In genomic region chr6:117840541-117840983, GRCh38 we compare ENCODE assay signal across 8 cellular contexts.
DNase-seq lines count a peak whose midpoint lies in the region; FAIRE-seq and TF ChIP-seq lines count a peak whose summit lies in the region.

No MANE protein-coding gene starts in this region.

- no peaks in the 10 kb centered on the region for H3K9me3 Mint-ChIP-seq in MCF 10A (ENCODE audit: unreplicated experiment)

- H3K4me3 Mint-ChIP-seq in MCF 10A (ENCODE audit: unreplicated experiment): no peak overlapping the region

- H3K36me3 ChIP-seq in breast epithelium (no peaks in the 10 kb centered on the region), kidney (ENCODE audit: control insufficient read depth in 1 of 2, insufficient read depth in 2 of 2, low read length in 2 of 2) (no peaks in the 10 kb centered on the region)

- BruUV-seq in MCF 10A (replicated peaks; lab: Mats Ljungman, UMichigan): no TSS peak

- intact Hi-C loops in MCF 10A (cut with micrococcal nuclease) (loop anchor here (1.0 to 10.0 kb wide), 7 partner anchors 137 to 934 kb away; no protein-coding TSS in a partner anchor), breast epithelium (cut with DNase I; ENCODE audit: low total_unique reads) (no loop called here), kidney (cut with DNase I) (no loop called here)

- POLR2A ChIA-PET in MCF 10A (lab: Yijun Ruan, JAX): interaction anchor here (0.6 kb wide), 1 partner anchor 419 kb away, joined by 3 read pairs; no protein-coding TSS in a partner anchor

- TF ChIP-seq POLR2A in breast epithelium (IDR thresholded peaks at IDR 0.05): no peak
- no peak for TF ChIP-seq POLR2A in H54 (IDR thresholded peaks at IDR 0.05; ENCODE audit: low read depth, low read length)

- CTCF ChIA-PET in MCF 10A (lab: Yijun Ruan, JAX): interaction anchor here (0.6 to 2.6 kb wide), 21 partner anchors 10 to 960 kb away, joined by 3 to 22 read pairs (median 4); partner anchors contain the start of gene PLN

- no peaks in the 10 kb centered on the region for H3K27me3 ChIP-seq in breast epithelium

- no peak overlapping the region for H3K27ac ChIP-seq in breast epithelium
- H3K27ac ChIP-seq in kidney (ENCODE audit: low read depth in 2 of 2, low read length in 2 of 2): no peak overlapping the region

- H3K27me3 Mint-ChIP-seq in MCF 10A (ENCODE audit: insufficient read depth, unreplicated experiment): peaks cover 73% of the 10 kb centered on the region

- H3K4me3 ChIP-seq in breast epithelium (no peak overlapping the region), cardiac fibroblast (replicated peaks in 1 of 2; ENCODE audit: low read depth in 2 of 2, low read length in 2 of 2) (no peak overlapping the region), retinal pigment epithelial cell (ENCODE audit: low read length) (no peak overlapping the region), kidney (ENCODE audit: low read length in 2 of 2) (no peak overlapping the region)

- H3K4me1 Mint-ChIP-seq in MCF 10A (ENCODE audit: insufficient read depth, unreplicated experiment): no peaks in the 10 kb centered on the region

- no peak for FAIRE-seq in kidney (lab: Jason Lieb, UNC)
- FAIRE-seq in H54 (lab: Jason Lieb, UNC): no peak

- H3K36me3 Mint-ChIP-seq in MCF 10A (ENCODE audit: insufficient read depth, unreplicated experiment): no peaks in the 10 kb centered on the region

- H3K27ac Mint-ChIP-seq in MCF 10A (ENCODE audit: low read depth, unreplicated experiment): no peak overlapping the region

- no peak overlapping the region for H3K9ac ChIP-seq in kidney (ENCODE audit: low read length in 2 of 2)

- H3K4me1 ChIP-seq in breast epithelium: no peaks in the 10 kb centered on the region
- no peaks in the 10 kb centered on the region for H3K4me1 ChIP-seq in kidney (ENCODE audit: control insufficient read depth in 1 of 2, insufficient read depth in 1 of 2, low read depth in 1 of 2, low read length in 2 of 2)

- TF ChIP-seq CTCF in MCF 10A (IDR thresholded peaks at IDR 0.05; ENCODE audit: unreplicated experiment): peak; percentile 37
- no peak for TF ChIP-seq CTCF in breast epithelium (IDR thresholded peaks at IDR 0.05)
- TF ChIP-seq CTCF in cardiac fibroblast (IDR thresholded peaks at IDR 0.05; ENCODE audit: low read depth, low read length): peak; percentile 30
- peak; percentile 51 for TF ChIP-seq CTCF in retinal pigment epithelial cell (conservative IDR thresholded peaks at IDR 0.05; ENCODE audit: low read depth, low read length)
- no peak for TF ChIP-seq CTCF in kidney (IDR thresholded peaks at IDR 0.05; ENCODE audit: borderline replicate concordance, extremely low read depth, insufficient read depth)

- DNase-seq in MCF 10A (ENCODE audit: unreplicated experiment) (peak; percentile 82), breast epithelium (ENCODE audit: low spot score in 2 of 2) (no peak), NCI-H446 (lab: John Stamatoyannopoulos, UW) (peak; percentile 55 to 58), cardiac fibroblast (ENCODE audit: low read depth in 2 of 2) (peak; percentile 39 to 66), retinal pigment epithelial cell (ENCODE audit: low read depth) (peak; percentile 19), kidney (no peak), H54 (ENCODE audit: insufficient read length, low spot score) (no peak)
- no peak for DNase-seq in stimulated activated CD4-positive, alpha-beta T cell treated with anti-CD3 and anti-CD28 coated beads, Interleukin-15, amount 100 ng/mL, for 24 hours

- peaks cover 0 to 7% of the 10 kb centered on the region in 2 donors for H3K9me3 ChIP-seq in breast epithelium
- no peaks in the 10 kb centered on the region for H3K9me3 ChIP-seq in kidney (ENCODE audit: control insufficient read depth in 1 of 2, low read length in 2 of 2)

Comparison
In these comparisons a context has a peak if more than half of its experiments do, and no peak if none do; other contexts are left out.
1. DNase-seq: peak in MCF 10A (single experiment), NCI-H446 (2 of 2), cardiac fibroblast (2 of 2) and retinal pigment epithelial cell (single experiment); none in breast epithelium (0 of 2), stimulated activated CD4-positive, alpha-beta T cell treated with anti-CD3 and anti-CD28 coated beads, Interleukin-15, amount 100 ng/mL, for 24 hours (single experiment), kidney (single experiment) and H54 (single experiment).
2. CTCF ChIP-seq: peak in MCF 10A (single experiment), cardiac fibroblast (single experiment) and retinal pigment epithelial cell (single experiment); none in breast epithelium (0 of 3) and kidney (single experiment).